In genomic region chr10:32146166-32146565, GRCh38 we compare ENCODE assay signal across 9 cellular contexts.
"Had no signal": no experiment of that assay in that cellular context is flagged by ENCODE, and none has a peak within 500 bp of the region (broad histone marks: within the 10 kb centered on the region; RNA-seq: fewer than 3 reads in every experiment).

No MANE protein-coding gene starts in this region.

- H3K36me3 ChIP-seq: HAP-1 had no signal

- H3K4me3 ChIP-seq: GM23248, GM23338, HAP-1 had no signal

- H2AFZ ChIP-seq: GM23248, GM23338 had no signal

- H3K27ac Mint-ChIP-seq: GM23338, H9, HFFc6 had no signal

- H3K27ac ChIP-seq: GM23248 had no signal

- H3K9ac ChIP-seq: GM23248 had no signal

- H3K4me3 Mint-ChIP-seq: GM23338, H9, HFFc6 had no signal

- H3K4me2 ChIP-seq: GM23338 had no signal

- H3K4me1 ChIP-seq: HAP-1 had no signal

- H3K9me3 Mint-ChIP-seq: GM23338, H9, HFFc6 had no signal

- ATAC-seq: GM23338, HCT116 had no signal

- DNase-seq: GM23248, GOT3, H7, H9, HCEC 1CT, HFFc6 had no signal

- H3K9me3 ChIP-seq: HAP-1 had no signal
